ENCODE assay signal across 8 cellular contexts in genomic region chr6:16683524-16684194, GRCh38.
A peak's percentile ranks its signal among the peaks of the same experiment; 100 is the strongest.
DNase-seq lines count a peak whose midpoint lies in the region; ATAC-seq and TF ChIP-seq lines count a peak whose summit lies in the region.

No MANE protein-coding gene starts in this region.

- 0 to 49% methylated on average over 1 to 4 of the region's 4 CpGs for WGBS in transverse colon (ENCODE audit: low coverage in 1 of 2), 2 donors

- peak overlapping the region; percentile 62 for H3K27ac Mint-ChIP-seq in activated T-helper 2 cell treated with anti-CD3 and anti-CD28 coated beads, Interferon-gamma antibody, Interleukin-2, Interleukin-4, amounts not matched to agents 10 μg/mL and 5 μg/mL and 100 μg/mL, durations not matched to agents 14 hours and 24 hours and 36 hours

- TF ChIP-seq POLR2A in transverse colon (IDR thresholded peaks at IDR 0.05), result no peak

- no peaks in the 10 kb centered on the region for H3K9me3 ChIP-seq in transverse colon

- no peaks in the 10 kb centered on the region for H3K27me3 Mint-ChIP-seq in activated T-helper 2 cell treated with anti-CD3 and anti-CD28 coated beads, Interferon-gamma antibody, Interleukin-2, Interleukin-4, amounts not matched to agents 10 μg/mL and 5 μg/mL and 100 μg/mL, durations not matched to agents 14 hours and 24 hours and 36 hours (ENCODE audit: low read depth)

- peaks cover 83% of the 10 kb centered on the region for H3K4me1 Mint-ChIP-seq in activated T-helper 2 cell treated with anti-CD3 and anti-CD28 coated beads, Interferon-gamma antibody, Interleukin-2, Interleukin-4, amounts not matched to agents 10 μg/mL and 5 μg/mL and 100 μg/mL, durations not matched to agents 14 hours and 24 hours and 36 hours (ENCODE audit: low read depth)

- in situ Hi-C loops in transverse colon (cut with MboI; ENCODE audit: low pct_ligation_motif_present in 1 of 4, low pct_unique_long_range_greater_than_20kb in 1 of 4, low sequenced_read_pairs in 3 of 4), result no loop called here

- no peak overlapping the region for H3K4me3 ChIP-seq in transverse colon

- peaks cover 52% of the 10 kb centered on the region for H3K36me3 Mint-ChIP-seq in activated T-helper 2 cell treated with anti-CD3 and anti-CD28 coated beads, Interferon-gamma antibody, Interleukin-2, Interleukin-4, amounts not matched to agents 10 μg/mL and 5 μg/mL and 100 μg/mL, durations not matched to agents 14 hours and 24 hours and 36 hours (ENCODE audit: low read depth)

- intact Hi-C loops in activated T-helper 2 cell treated with anti-CD3 and anti-CD28 coated beads, Interferon-gamma antibody, Interleukin-2, Interleukin-4, amounts not matched to agents 10 μg/mL and 5 μg/mL and 100 μg/mL, durations not matched to agents 14 hours and 24 hours and 36 hours (cut with micrococcal nuclease), result loop anchor here (2.0 kb wide), 1 partner anchor 263 kb away; no protein-coding TSS in a partner anchor
- intact Hi-C loops in transverse colon (cut with DNase I; ENCODE audit: low total_unique reads), result no loop called here

- no peak overlapping the region for H3K4me3 Mint-ChIP-seq in activated T-helper 2 cell treated with anti-CD3 and anti-CD28 coated beads, Interferon-gamma antibody, Interleukin-2, Interleukin-4, amounts not matched to agents 10 μg/mL and 5 μg/mL and 100 μg/mL, durations not matched to agents 14 hours and 24 hours and 36 hours (ENCODE audit: low read depth)

- no peaks in the 10 kb centered on the region for H3K36me3 ChIP-seq in transverse colon

- peaks cover 7% of the 10 kb centered on the region for H3K9me3 Mint-ChIP-seq in activated T-helper 2 cell treated with anti-CD3 and anti-CD28 coated beads, Interferon-gamma antibody, Interleukin-2, Interleukin-4, amounts not matched to agents 10 μg/mL and 5 μg/mL and 100 μg/mL, durations not matched to agents 14 hours and 24 hours and 36 hours

- TF ChIP-seq EP300 in transverse colon (IDR thresholded peaks at IDR 0.05; ENCODE audit: low read depth), result no peak

- no peak for ATAC-seq in GM19467 (IDR thresholded peaks at IDR 0.05; ENCODE audit: unreplicated experiment)

- H3K4me1 ChIP-seq in transverse colon, result peaks cover 0 to 35% (median 17%) of the 10 kb centered on the region in 4 donors

- DNase-seq in activated effector memory CD4-positive, alpha-beta T cell treated with anti-CD3 and anti-CD28 coated beads, Interleukin-2, amount 50 U/mL, for 16 hours, result peak; percentile 69
- no peak for DNase-seq in activated effector memory CD4-positive, alpha-beta T cell treated with Interleukin-2 at 50 U/mL for 16 hours
- no peak for DNase-seq in activated T-helper 2 cell treated with anti-CD3 and anti-CD28 coated beads, Interferon-gamma antibody, Interleukin-2, Interleukin-4, amounts not matched to agents 10 μg/mL and 5 μg/mL and 100 μg/mL, durations not matched to agents 14 hours and 24 hours and 36 hours (ENCODE audit: low spot score)
- peak; percentile 84 for DNase-seq in iris pigment epithelial cell (ENCODE audit: low read depth)
- peak; percentile 24 for DNase-seq in transverse colon
- no peak for DNase-seq in ecto neural progenitor cell (ENCODE audit: low spot score)
- no peak for DNase-seq in NCI-H1092 treated with DMSO at 0.1 percent for 48 hours (lab: John Stamatoyannopoulos, UW)

- H3K27me3 ChIP-seq in transverse colon, result no peaks in the 10 kb centered on the region

- no peak for TF ChIP-seq CTCF in transverse colon (IDR thresholded peaks at IDR 0.05)

- H3K27ac ChIP-seq in transverse colon, result peak overlapping the region; percentile 6 to 54 (median 30)

Comparison
In these comparisons a context has a peak if more than half of its experiments do, and no peak if none do; other contexts are left out.
1. DNase-seq: peak in activated effector memory CD4-positive, alpha-beta T cell treated with anti-CD3 and anti-CD28 coated beads, Interleukin-2, amount 50 U/mL, for 16 hours (single experiment), iris pigment epithelial cell (single experiment) and transverse colon (single experiment); none in activated effector memory CD4-positive, alpha-beta T cell treated with Interleukin-2 at 50 U/mL for 16 hours (single experiment), activated T-helper 2 cell treated with anti-CD3 and anti-CD28 coated beads, Interferon-gamma antibody, Interleukin-2, Interleukin-4, amounts not matched to agents 10 μg/mL and 5 μg/mL and 100 μg/mL, durations not matched to agents 14 hours and 24 hours and 36 hours (single experiment), ecto neural progenitor cell (single experiment) and NCI-H1092 treated with DMSO at 0.1 percent for 48 hours (single experiment).